13 cellular contexts compared by ENCODE assay signal in the genomic region with DNA sequence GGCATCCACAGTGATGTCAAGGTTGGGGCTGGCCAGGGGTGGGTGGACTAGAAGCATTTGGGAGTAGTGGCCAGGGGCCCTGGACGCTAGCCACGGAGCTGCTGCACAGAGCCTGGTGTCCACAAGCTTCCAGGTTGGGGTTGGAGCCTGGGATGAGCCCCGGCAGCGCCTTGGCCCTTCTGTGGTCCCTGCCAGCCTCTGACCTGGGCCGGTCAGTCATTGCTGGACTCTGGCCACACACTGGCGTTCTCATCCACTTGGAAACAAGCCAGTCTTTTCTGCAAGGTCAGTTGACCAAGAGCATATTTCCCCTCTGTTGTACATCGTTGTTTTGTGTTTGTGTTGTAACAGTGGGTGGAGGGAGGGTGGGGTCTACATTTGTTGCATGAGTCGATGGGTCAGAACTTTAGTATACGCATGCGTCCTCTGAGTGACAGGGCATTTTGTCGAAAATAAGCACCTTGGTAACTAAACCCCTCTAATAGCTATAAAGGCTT. TPM values are rescaled to one million over a fixed set of nuclear protein-coding genes. Genes with fewer than 3 reads are reported as not detected.
DNase-seq lines count a peak whose midpoint lies in the region; ATAC-seq, FAIRE-seq and TF ChIP-seq lines count a peak whose summit lies in the region.
"Had no signal": no experiment of that assay in that cellular context is flagged by ENCODE, and none has a peak within 500 bp of the region (broad histone marks: within the 10 kb centered on the region; RNA-seq: fewer than 3 reads in every experiment).

No MANE protein-coding gene starts in this region.

- no TSS peak for BruUV-seq in K562 (replicated peaks; lab: Mats Ljungman, UMichigan)

- H3K9me3 ChIP-seq in K562 (replicated peaks; ENCODE audit: control insufficient read depth, insufficient read depth, low read depth, low read length) (no peaks in the 10 kb centered on the region), stomach smooth muscle (ENCODE audit: control insufficient read depth in 2 of 2, low read length in 2 of 2) (no peaks in the 10 kb centered on the region)

- 87% methylated on average over 11 of the region's 11 CpGs for WGBS in K562 (ENCODE audit: insufficient coverage, low coverage, missing lambda C conversion rate)

- DNase-seq in K562 (ENCODE audit: extremely low read depth in 1 of 4, low spot score in 3 of 4) (no peak), left ventricle myocardium superior (no peak), NCI-H2171 (lab: John Stamatoyannopoulos, UW) (no peak), DMS 273 treated with DMSO at 0.1 percent for 48 hours (lab: John Stamatoyannopoulos, UW) (no peak)
- no peak for DNase-seq in stimulated activated CD4-positive, alpha-beta T cell treated with anti-CD3 and anti-CD28 coated beads, Interleukin-15, amount 100 ng/mL, for 24 hours
- no peak for DNase-seq in activated CD4-positive, alpha-beta T cell treated with anti-CD3 and anti-CD28 coated beads, Interleukin-2, amount 50 U/mL, for 48 hours
- DNase-seq: activated CD8-positive, alpha-beta memory T cell treated with anti-CD3 and anti-CD28 coated beads for 24 hours; DMS79 treated with DMSO at 0.1 percent for 48 hours; H7; MM.1S; NCI-H774 had no signal

- H2AFZ ChIP-seq in K562 (ENCODE audit: low read depth, low read length): no peak overlapping the region

- TF ChIP-seq CTCF in K562 (IDR thresholded peaks at IDR 0.05 in 2 of 3, conservative IDR thresholded peaks at IDR 0.05 in 1 of 3; ENCODE audit: insufficient read depth in 2 of 3, low read depth in 1 of 3, low read length in 3 of 3): no peak

- H3K27me3 ChIP-seq in K562 (ENCODE audit: control insufficient read depth in 2 of 2, insufficient read depth in 2 of 2, low read length in 2 of 2) (no peaks in the 10 kb centered on the region), stomach smooth muscle (ENCODE audit: control insufficient read depth in 1 of 2, insufficient read depth in 2 of 2, low read length in 2 of 2) (no peaks in the 10 kb centered on the region)

- no peaks in the 10 kb centered on the region for H3K9me1 ChIP-seq in K562 (ENCODE audit: control insufficient read depth, insufficient read depth, low read length)

- ATAC-seq in K562 (no peak; the same call in 2 of the 3 replicates), left ventricle myocardium superior (peak; percentile 17)

- H3K27ac ChIP-seq in K562 (ENCODE audit: extremely low read depth, low read depth, low read length): no peak overlapping the region
- H3K27ac ChIP-seq in stomach smooth muscle (ENCODE audit: low read length): peak overlapping the region; percentile 31

- TF ChIP-seq RAD21 in K562 (CRISPR knock-in tag; conservative IDR thresholded peaks at IDR 0.05 in 1 of 2, IDR thresholded peaks at IDR 0.05 in 1 of 2): no peak

- peaks cover 23% of the 10 kb centered on the region for H4K20me1 ChIP-seq in K562 (replicated peaks; ENCODE audit: control insufficient read depth, insufficient read depth, low read length)

- peak; percentile 72 for FAIRE-seq in K562 (lab: Jason Lieb, UNC)

- H3K79me2 ChIP-seq in K562 (ENCODE audit: control insufficient read depth, insufficient read depth, low read length): peaks cover 11% of the 10 kb centered on the region

- TF ChIP-seq POLR2A in GM19099 (IDR thresholded peaks at IDR 0.05; ENCODE audit: extremely low read depth, insufficient read length, low read depth) (peak; percentile 9), K562 (conservative IDR thresholded peaks at IDR 0.05) (no peak; the same call in 1 of the 2 replicates)

- H3K4me1 ChIP-seq in K562 (replicated peaks in 1 of 2; ENCODE audit: control insufficient read depth in 2 of 2, insufficient read depth in 2 of 2, low read length in 2 of 2): peaks cover 0 to 6% of the 10 kb centered on the region in 2 experiments; a peak in 1 of 5 replicates
- H3K4me1 ChIP-seq in stomach smooth muscle (ENCODE audit: control insufficient read depth, insufficient read depth, low read length): peaks cover 9% of the 10 kb centered on the region

- CTCF ChIA-PET in K562 (lab: Yijun Ruan, JAX; ENCODE audit: low intra/inter-chr PET ratio): no interaction called here

- in situ Hi-C loops in K562 (cut with MboI): loop anchor here (5.0 kb wide), 1 partner anchor 112 kb away; no protein-coding TSS in a partner anchor

- H3K36me3 ChIP-seq in K562 (ENCODE audit: control insufficient read depth, insufficient read depth, low read length) (peaks cover 97% of the 10 kb centered on the region), stomach smooth muscle (ENCODE audit: control insufficient read depth in 2 of 2, insufficient read depth in 2 of 2, low read length in 2 of 2) (peaks cover 78 to 81% of the 10 kb centered on the region in 2 donors)

- H3K4me2 ChIP-seq in K562 (ENCODE audit: insufficient read depth, low read length): no peak overlapping the region

- intact Hi-C loops in K562 (cut with micrococcal nuclease) (no loop called here), left ventricle myocardium superior (cut with micrococcal nuclease) (no loop called here)

- POLR2A ChIA-PET in K562 (lab: Yijun Ruan, JAX): interaction anchor here (0.5 to 7.8 kb wide), 5 partner anchors 9 to 151 kb away, joined by 3 to 78 read pairs (median 6); partner anchors contain the start of gene LSM14B

- no peak for TF ChIP-seq EP300 in K562 (IDR thresholded peaks at IDR 0.05; ENCODE audit: low read length)

- H3K9ac ChIP-seq in K562 (ENCODE audit: insufficient read depth in 1 of 2, low read depth in 2 of 2, low read length in 2 of 2) (no peak overlapping the region), stomach smooth muscle (ENCODE audit: low read length in 2 of 2) (no peak overlapping the region)

- H3K4me3 ChIP-seq in K562: no peak overlapping the region
- no peak overlapping the region for H3K4me3 ChIP-seq in stomach smooth muscle (ENCODE audit: low read length in 2 of 2)

RNA-seq across cellular contexts. Expression of gene PSMA7, which starts 8.4 kb away (rescaled TPM):
- total RNA-seq in K562 (2011; cell fraction: chromatin; rRNA removed; ENCODE audit: low replicate concordance): 103 and 137 TPM in 2 replicates
- total RNA-seq in K562 (2011; cell fraction: nucleolus; rRNA removed): 121 and 134 TPM in 2 replicates
- 107 and 114 TPM in 2 replicates for total RNA-seq in K562 (2011; cell fraction: nucleoplasm; rRNA removed)
- total RNA-seq in K562 (2014; rRNA removed) (490 and 510 TPM in 2 replicates), K562 (2014; rRNA removed; fragmentation: Illumina TruSeq; extraction: Trizol) (263 and 283 TPM in 2 replicates), K562 (2015; rRNA removed; fragmentation: Illumina TruSeq; extraction: Trizol) (289 and 308 TPM in 2 replicates), K562 (2021) (413 and 431 TPM in 2 replicates), left ventricle myocardium superior (240 TPM)
- polyA plus RNA-seq in K562 (2011; rRNA removed) (404 and 422 TPM in 2 replicates), K562 (2014; fragmentation: Illumina TruSeq; extraction: Trizol) (257 and 356 TPM in 2 replicates), K562 (2014; fragmentation: Nextera tagmentation; extraction: Ambion mirVana) (100 to 1,000 TPM; 303 to 393 TPM), K562 (2014; rRNA removed) (472 and 507 TPM in 2 replicates)
- polyA plus RNA-seq in K562 (2011; cell fraction: cytosol; rRNA removed): 449 and 653 TPM in 2 replicates
- 316 and 321 TPM in 2 replicates for polyA plus RNA-seq in K562 (2011; cell fraction: nucleus; rRNA removed)
- polyA plus RNA-seq in K562 (2012): 293 and 411 TPM in 2 replicates
- polyA minus RNA-seq in K562 (2011; rRNA and poly(A)+ RNA removed): 166 and 211 TPM in 2 replicates
- polyA minus RNA-seq in K562 (2011; cell fraction: cytosol; rRNA and poly(A)+ RNA removed): 85.6 and 105 TPM in 2 replicates
- polyA minus RNA-seq in K562 (2011; cell fraction: nucleus; rRNA and poly(A)+ RNA removed): 46.9 and 66.2 TPM in 2 replicates

RNA-seq across cellular contexts. Expression of gene SS18L1, which starts 8.8 kb away (rescaled TPM):
- total RNA-seq in K562 (2011; cell fraction: chromatin; rRNA removed; ENCODE audit: low replicate concordance): 73.1 and 90.7 TPM in 2 replicates
- 42.7 and 52.5 TPM in 2 replicates for total RNA-seq in K562 (2011; cell fraction: nucleolus; rRNA removed)
- 50.7 and 61.9 TPM in 2 replicates for total RNA-seq in K562 (2011; cell fraction: nucleoplasm; rRNA removed)
- total RNA-seq in K562 (2014; rRNA removed): 17.5 and 22.4 TPM in 2 replicates
- 10.8 and 12.8 TPM in 2 replicates for total RNA-seq in K562 (2014; rRNA removed; fragmentation: Illumina TruSeq; extraction: Trizol)
- 15.1 and 15.2 TPM in 2 replicates for total RNA-seq in K562 (2015; rRNA removed; fragmentation: Illumina TruSeq; extraction: Trizol)
- 21.1 and 21.3 TPM in 2 replicates for total RNA-seq in K562 (2021)
- 19.6 and 22.3 TPM in 2 replicates for polyA plus RNA-seq in K562 (2011; rRNA removed)
- polyA plus RNA-seq in K562 (2011; cell fraction: cytosol; rRNA removed): 20.5 and 44.1 TPM in 2 replicates
- polyA plus RNA-seq in K562 (2011; cell fraction: nucleus; rRNA removed): 37.1 and 62.5 TPM in 2 replicates
- polyA plus RNA-seq in K562 (2012): 15.5 and 18.1 TPM in 2 replicates
- polyA plus RNA-seq in K562 (2014; fragmentation: Illumina TruSeq; extraction: Trizol): 14.9 and 15.3 TPM in 2 replicates
- 1 to 10 TPM; 2.7 to 3.0 TPM for polyA plus RNA-seq in K562 (2014; fragmentation: Nextera tagmentation; extraction: Ambion mirVana)
- 28.3 and 32.6 TPM in 2 replicates for polyA plus RNA-seq in K562 (2014; rRNA removed)
- polyA minus RNA-seq in K562 (2011; rRNA and poly(A)+ RNA removed): 7.9 and 11.9 TPM in 2 replicates
- polyA minus RNA-seq in K562 (2011; cell fraction: cytosol; rRNA and poly(A)+ RNA removed): 13.6 and 15.9 TPM in 2 replicates
- 21.1 and 22.5 TPM in 2 replicates for polyA minus RNA-seq in K562 (2011; cell fraction: nucleus; rRNA and poly(A)+ RNA removed)
- 10.7 TPM for total RNA-seq in left ventricle myocardium superior

RNA-seq across cellular contexts. Expression of gene LSM14B, which starts 12.5 kb away (rescaled TPM):
- 47.0 and 71.4 TPM in 2 replicates for total RNA-seq in K562 (2011; cell fraction: chromatin; rRNA removed; ENCODE audit: low replicate concordance)
- total RNA-seq in K562 (2011; cell fraction: nucleolus; rRNA removed): 35.4 and 42.2 TPM in 2 replicates
- 57.3 and 73.7 TPM in 2 replicates for total RNA-seq in K562 (2011; cell fraction: nucleoplasm; rRNA removed)
- total RNA-seq in K562 (2014; rRNA removed) (20.2 and 24.8 TPM in 2 replicates), K562 (2014; rRNA removed; fragmentation: Illumina TruSeq; extraction: Trizol) (12.8 and 13.1 TPM in 2 replicates), K562 (2015; rRNA removed; fragmentation: Illumina TruSeq; extraction: Trizol) (21.2 and 21.8 TPM in 2 replicates), K562 (2021) (32.7 and 36.0 TPM in 2 replicates), left ventricle myocardium superior (58.4 TPM)
- polyA plus RNA-seq in K562 (2011; rRNA removed) (22.6 and 25.8 TPM in 2 replicates), K562 (2014; fragmentation: Illumina TruSeq; extraction: Trizol) (19.5 and 25.0 TPM in 2 replicates), K562 (2014; fragmentation: Nextera tagmentation; extraction: Ambion mirVana) (under 1 TPM; 0.66 to 0.83 TPM), K562 (2014; rRNA removed) (26.5 and 27.8 TPM in 2 replicates)
- polyA plus RNA-seq in K562 (2011; cell fraction: cytosol; rRNA removed): 19.5 and 43.4 TPM in 2 replicates
- 40.4 and 59.2 TPM in 2 replicates for polyA plus RNA-seq in K562 (2011; cell fraction: nucleus; rRNA removed)
- polyA plus RNA-seq in K562 (2012): 25.9 and 36.4 TPM in 2 replicates
- polyA minus RNA-seq in K562 (2011; rRNA and poly(A)+ RNA removed): 16.3 and 20.9 TPM in 2 replicates
- 13.7 and 20.2 TPM in 2 replicates for polyA minus RNA-seq in K562 (2011; cell fraction: cytosol; rRNA and poly(A)+ RNA removed)
- polyA minus RNA-seq in K562 (2011; cell fraction: nucleus; rRNA and poly(A)+ RNA removed): 14.7 and 21.3 TPM in 2 replicates

RNA-seq across cellular contexts. Expression of gene MTG2, which starts 48.0 kb away (rescaled TPM):
- 78.3 and 113 TPM in 2 replicates for total RNA-seq in K562 (2011; cell fraction: chromatin; rRNA removed; ENCODE audit: low replicate concordance)
- 67.9 and 70.7 TPM in 2 replicates for total RNA-seq in K562 (2011; cell fraction: nucleolus; rRNA removed)
- 77.2 and 104 TPM in 2 replicates for total RNA-seq in K562 (2011; cell fraction: nucleoplasm; rRNA removed)
- 44.6 and 63.8 TPM in 2 replicates for total RNA-seq in K562 (2014; rRNA removed)
- 21.5 and 21.7 TPM in 2 replicates for total RNA-seq in K562 (2014; rRNA removed; fragmentation: Illumina TruSeq; extraction: Trizol)
- total RNA-seq in K562 (2015; rRNA removed; fragmentation: Illumina TruSeq; extraction: Trizol): 39.6 and 44.5 TPM in 2 replicates
- 65.1 and 67.5 TPM in 2 replicates for total RNA-seq in K562 (2021)
- 32.3 and 33.1 TPM in 2 replicates for polyA plus RNA-seq in K562 (2011; rRNA removed)
- 43.6 and 66.7 TPM in 2 replicates for polyA plus RNA-seq in K562 (2011; cell fraction: cytosol; rRNA removed)
- 27.6 and 41.4 TPM in 2 replicates for polyA plus RNA-seq in K562 (2011; cell fraction: nucleus; rRNA removed)
- 35.8 and 52.8 TPM in 2 replicates for polyA plus RNA-seq in K562 (2012)
- 53.9 and 66.5 TPM in 2 replicates for polyA plus RNA-seq in K562 (2014; fragmentation: Illumina TruSeq; extraction: Trizol)
- polyA plus RNA-seq in K562 (2014; fragmentation: Nextera tagmentation; extraction: Ambion mirVana): 1 to 10 TPM; 8.7 to 9.3 TPM
- polyA plus RNA-seq in K562 (2014; rRNA removed): 58.9 and 67.2 TPM in 2 replicates
- 20.0 and 26.4 TPM in 2 replicates for polyA minus RNA-seq in K562 (2011; rRNA and poly(A)+ RNA removed)
- 21.5 and 30.5 TPM in 2 replicates for polyA minus RNA-seq in K562 (2011; cell fraction: cytosol; rRNA and poly(A)+ RNA removed)
- 14.5 and 18.4 TPM in 2 replicates for polyA minus RNA-seq in K562 (2011; cell fraction: nucleus; rRNA and poly(A)+ RNA removed)
- 27.3 TPM for total RNA-seq in left ventricle myocardium superior
